In the genomic region with DNA sequence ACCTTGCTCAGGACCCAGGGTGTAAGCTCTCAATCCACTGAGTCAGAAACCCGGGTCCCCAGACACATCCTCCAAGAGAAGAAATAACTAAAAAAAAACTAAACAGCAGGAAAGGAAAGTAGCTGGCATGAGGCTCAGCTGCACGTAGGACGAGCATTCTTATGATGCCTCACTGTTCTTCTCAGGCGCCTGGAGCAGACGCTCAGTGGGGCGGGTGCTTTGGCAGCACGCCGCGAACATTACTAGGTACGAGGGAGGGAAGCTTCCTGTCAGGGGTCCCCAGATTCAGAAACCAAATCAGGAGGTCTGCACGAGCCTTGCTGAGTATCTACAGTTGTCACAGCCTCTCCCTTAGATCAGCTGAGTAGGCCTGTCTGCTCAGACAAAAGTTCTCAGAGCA, we compare ENCODE assay signal across 18 cellular contexts.
DNase-seq lines count a peak whose midpoint lies in the region; ATAC-seq and TF ChIP-seq lines count a peak whose summit lies in the region.
"Had no signal": no experiment of that assay in that cellular context is flagged by ENCODE, and none has a peak within 500 bp of the region (broad histone marks: within the 10 kb centered on the region; RNA-seq: fewer than 3 reads in every experiment).

No MANE protein-coding gene starts in this region.

- H3K36me3 Mint-ChIP-seq in activated naive CD4-positive, alpha-beta T cell treated with anti-CD3 and anti-CD28 coated beads, Interleukin-2, amount 50 U/mL, for 72 hours: peaks cover 16 to 58% of the 10 kb centered on the region in 2 donors
- H3K36me3 Mint-ChIP-seq in activated CD4-positive, alpha-beta memory T cell treated with anti-CD3 and anti-CD28 coated beads for 36 hours: peaks cover 59% of the 10 kb centered on the region
- H3K36me3 Mint-ChIP-seq in glutamatergic neuron (ENCODE audit: unreplicated experiment): peaks cover 9% of the 10 kb centered on the region

- no peak for ATAC-seq in activated naive CD4-positive, alpha-beta T cell treated with anti-CD3 and anti-CD28 coated beads, Interleukin-2, amount 50 U/mL, for 72 hours
- ATAC-seq in GM18870 (IDR thresholded peaks at IDR 0.05; ENCODE audit: unreplicated experiment) (no peak), left lobe of liver (no peak)
- ATAC-seq: gastrocnemius medialis had no signal

- H3K27ac Mint-ChIP-seq in activated naive CD4-positive, alpha-beta T cell treated with anti-CD3 and anti-CD28 coated beads, Interleukin-2, amount 50 U/mL, for 72 hours: peak overlapping the region; percentile 55 to 97
- peak overlapping the region; percentile 59 for H3K27ac Mint-ChIP-seq in activated CD4-positive, alpha-beta memory T cell treated with anti-CD3 and anti-CD28 coated beads for 36 hours
- peak overlapping the region; percentile 12 for H3K27ac Mint-ChIP-seq in glutamatergic neuron (ENCODE audit: unreplicated experiment)
- H3K27ac Mint-ChIP-seq: mesothelial cell of epicardium, type B pancreatic cell had no signal

- POLR2A ChIA-PET in activated CD4-positive, alpha-beta memory T cell treated with anti-CD3 and anti-CD28 coated beads for 36 hours (lab: Charles Lee): no interaction called here

- H3K4me3 Mint-ChIP-seq in activated CD4-positive, alpha-beta memory T cell treated with anti-CD3 and anti-CD28 coated beads for 36 hours: no peak overlapping the region
- no peak overlapping the region for H3K4me3 Mint-ChIP-seq in glutamatergic neuron (ENCODE audit: unreplicated experiment)
- H3K4me3 Mint-ChIP-seq: mesothelial cell of epicardium, type B pancreatic cell had no signal

- CTCF ChIA-PET in activated CD4-positive, alpha-beta memory T cell treated with anti-CD3 and anti-CD28 coated beads for 36 hours (lab: Charles Lee): interaction anchor here (0.9 kb wide), 1 partner anchor 25 kb away, joined by 3 read pairs; no protein-coding TSS in a partner anchor

- no peak for DNase-seq in activated naive CD4-positive, alpha-beta T cell treated with anti-CD3 and anti-CD28 coated beads, Interleukin-2, amount 50 U/mL, for 72 hours (ENCODE audit: low spot score in 2 of 2)
- DNase-seq in activated naive CD4-positive, alpha-beta T cell treated with Interleukin-2 at 50 U/mL for 16 hours: no peak
- DNase-seq in activated CD4-positive, alpha-beta memory T cell treated with anti-CD3 and anti-CD28 coated beads for 36 hours: no peak
- no peak for DNase-seq in glutamatergic neuron
- no peak for DNase-seq in left lobe of liver (ENCODE audit: low spot score)
- no peak for DNase-seq in NAMALWA (ENCODE audit: low spot score)
- no peak for DNase-seq in SKM-1 (lab: John Stamatoyannopoulos, UW; ENCODE audit: unreplicated experiment)
- DNase-seq: Caco-2; gastrocnemius medialis; KG1; MV-4-11; NCI-H2029; NCI-H446; RPMI8226; stimulated activated naive CD4-positive, alpha-beta T cell had no signal

- no peak for TF ChIP-seq CTCF in glutamatergic neuron (IDR thresholded peaks at IDR 0.05; ENCODE audit: partially characterized antibody, unreplicated experiment)

- no peaks in the 10 kb centered on the region for H3K27me3 Mint-ChIP-seq in activated CD4-positive, alpha-beta memory T cell treated with anti-CD3 and anti-CD28 coated beads for 36 hours
- peaks cover 21% of the 10 kb centered on the region for H3K27me3 Mint-ChIP-seq in glutamatergic neuron (ENCODE audit: unreplicated experiment)
- H3K27me3 Mint-ChIP-seq: type B pancreatic cell had no signal

- H3K9me3 Mint-ChIP-seq in activated naive CD4-positive, alpha-beta T cell treated with anti-CD3 and anti-CD28 coated beads, Interleukin-2, amount 50 U/mL, for 72 hours: peaks cover 0 to 5% of the 10 kb centered on the region in 2 donors
- H3K9me3 Mint-ChIP-seq in activated CD4-positive, alpha-beta memory T cell treated with anti-CD3 and anti-CD28 coated beads for 36 hours: peaks cover 5% of the 10 kb centered on the region
- peaks cover 10% of the 10 kb centered on the region for H3K9me3 Mint-ChIP-seq in glutamatergic neuron (ENCODE audit: unreplicated experiment)

- intact Hi-C loops in activated CD4-positive, alpha-beta memory T cell treated with anti-CD3 and anti-CD28 coated beads for 36 hours (cut with micrococcal nuclease): no loop called here

- H3K4me1 Mint-ChIP-seq in activated CD4-positive, alpha-beta memory T cell treated with anti-CD3 and anti-CD28 coated beads for 36 hours (ENCODE audit: low read depth): peaks cover 38% of the 10 kb centered on the region
- peaks cover 30% of the 10 kb centered on the region for H3K4me1 Mint-ChIP-seq in glutamatergic neuron (ENCODE audit: low read depth, unreplicated experiment)
- H3K4me1 Mint-ChIP-seq: mesothelial cell of epicardium had no signal

Comparison
In these comparisons a context has a peak if more than half of its experiments do, and no peak if none do; other contexts are left out.
1. H3K27ac Mint-ChIP-seq: peak in every context shown above with its lines; median percentile 76 in activated naive CD4-positive, alpha-beta T cell treated with anti-CD3 and anti-CD28 coated beads, Interleukin-2, amount 50 U/mL, for 72 hours; 59 in activated CD4-positive, alpha-beta memory T cell treated with anti-CD3 and anti-CD28 coated beads for 36 hours; 12 in glutamatergic neuron.